In genomic region chr11:102295045-102295444, GRCh38 we compare ENCODE assay signal across 13 cellular contexts. TPM values are rescaled to one million over a fixed set of nuclear protein-coding genes. Genes with fewer than 3 reads are reported as not detected.
DNase-seq lines count a peak whose midpoint lies in the region; ATAC-seq and TF ChIP-seq lines count a peak whose summit lies in the region.
"Had no signal": no experiment of that assay in that cellular context is flagged by ENCODE, and none has a peak within 500 bp of the region (broad histone marks: within the 10 kb centered on the region; RNA-seq: fewer than 3 reads in every experiment).

No MANE protein-coding gene starts in this region.

- CTCF ChIA-PET in activated B cell treated with CpG ODN at 0.5 μM for 24 hours (lab: Charles Lee), result interaction anchor here (0.5 to 9.6 kb wide), 12 partner anchors 16 to 372 kb away, joined by 3 to 167 read pairs (median 8); partner anchors contain the start of gene BIRC3

- ATAC-seq in natural killer cell treated with Interleukin-12 subunit alpha and Interleukin-12 subunit beta and Interleukin-15 and Interleukin-18, amount 100 ng/mL, for 72 hours, result no peak
- ATAC-seq in natural killer cell (no peak), HG03175 (IDR thresholded peaks at IDR 0.05; ENCODE audit: unreplicated experiment) (peak; percentile 29), activated B cell treated with CpG ODN at 0.5 μM for 24 hours (ENCODE audit: low read depth) (no peak), HG03520 (IDR thresholded peaks at IDR 0.05; ENCODE audit: unreplicated experiment) (no peak), upper lobe of right lung (no peak)
- peak; percentile 31 for ATAC-seq in stimulated activated memory B cell treated with anti-CD40 and anti-IgM and Interleukin-4, amounts not matched to agents 10 μg/mL and 1 μg/mL and 100 μg/mL, for 72 hours

- H3K4me1 Mint-ChIP-seq in natural killer cell treated with Interleukin-12 subunit alpha and Interleukin-12 subunit beta and Interleukin-15 and Interleukin-18, amount 100 ng/mL, for 72 hours (ENCODE audit: low read depth in 2 of 2), result peaks cover 19% of the 10 kb centered on the region in 2 donors
- H3K4me1 Mint-ChIP-seq in natural killer cell (peaks cover 5% of the 10 kb centered on the region in 2 donors), activated B cell treated with CpG ODN at 0.5 μM for 24 hours (peaks cover 74% of the 10 kb centered on the region)
- H3K4me1 Mint-ChIP-seq in stimulated activated memory B cell treated with anti-CD40 and anti-IgM and Interleukin-4, amounts not matched to agents 10 μg/mL and 1 μg/mL and 100 μg/mL, for 72 hours, result peaks cover 59% of the 10 kb centered on the region

- peaks cover 0 to 5% of the 10 kb centered on the region in 2 donors for H3K27me3 Mint-ChIP-seq in natural killer cell treated with Interleukin-12 subunit alpha and Interleukin-12 subunit beta and Interleukin-15 and Interleukin-18, amount 100 ng/mL, for 72 hours
- H3K27me3 Mint-ChIP-seq in natural killer cell (ENCODE audit: low read depth in 2 of 2) (peaks cover 0 to 2% of the 10 kb centered on the region in 2 donors), activated B cell treated with CpG ODN at 0.5 μM for 24 hours (no peaks in the 10 kb centered on the region)
- no peaks in the 10 kb centered on the region for H3K27me3 Mint-ChIP-seq in stimulated activated memory B cell treated with anti-CD40 and anti-IgM and Interleukin-4, amounts not matched to agents 10 μg/mL and 1 μg/mL and 100 μg/mL, for 72 hours

- intact Hi-C loops in natural killer cell (cut with micrococcal nuclease), result loop anchor here (2.0 kb wide), 1 partner anchor 52 kb away; the partner anchor contains the start of gene BIRC2
- intact Hi-C loops in activated B cell treated with CpG ODN at 0.5 μM for 24 hours (cut with micrococcal nuclease), result no loop called here
- intact Hi-C loops in upper lobe of right lung (cut with DNase I), result no loop called here

- H3K27ac Mint-ChIP-seq in natural killer cell treated with Interleukin-12 subunit alpha and Interleukin-12 subunit beta and Interleukin-15 and Interleukin-18, amount 100 ng/mL, for 72 hours, result peak overlapping the region; percentile 15 to 51
- H3K27ac Mint-ChIP-seq in natural killer cell (peak overlapping the region in 1 of 2 donors; percentile 19), activated B cell treated with CpG ODN at 0.5 μM for 24 hours (peak overlapping the region; percentile 94)
- peak overlapping the region; percentile 92 for H3K27ac Mint-ChIP-seq in stimulated activated memory B cell treated with anti-CD40 and anti-IgM and Interleukin-4, amounts not matched to agents 10 μg/mL and 1 μg/mL and 100 μg/mL, for 72 hours

- DNase-seq in natural killer cell treated with Interleukin-12 subunit alpha and Interleukin-12 subunit beta and Interleukin-15 and Interleukin-18, amount 100 ng/mL, for 72 hours (ENCODE audit: low spot score), result no peak
- no peak for DNase-seq in natural killer cell
- no peak for DNase-seq in activated B cell treated with CpG ODN at 0.5 μM for 24 hours
- DNase-seq in upper lobe of right lung, result no peak
- no peak for DNase-seq in NCI-H1930 (lab: John Stamatoyannopoulos, UW)
- DNase-seq: AML-193, esophagus squamous epithelium, HCEC 1CT, NCI-H1092, SW 1271 had no signal

- H3K36me3 ChIP-seq in upper lobe of right lung, result no peaks in the 10 kb centered on the region
- H3K36me3 ChIP-seq: esophagus squamous epithelium had no signal

- H3K36me3 Mint-ChIP-seq in natural killer cell treated with Interleukin-12 subunit alpha and Interleukin-12 subunit beta and Interleukin-15 and Interleukin-18, amount 100 ng/mL, for 72 hours, result peaks cover 5% of the 10 kb centered on the region
- H3K36me3 Mint-ChIP-seq in natural killer cell (no peaks in the 10 kb centered on the region), activated B cell treated with CpG ODN at 0.5 μM for 24 hours (ENCODE audit: low read depth) (no peaks in the 10 kb centered on the region)
- H3K36me3 Mint-ChIP-seq in stimulated activated memory B cell treated with anti-CD40 and anti-IgM and Interleukin-4, amounts not matched to agents 10 μg/mL and 1 μg/mL and 100 μg/mL, for 72 hours, result peaks cover 11% of the 10 kb centered on the region

- peaks cover 3% of the 10 kb centered on the region for H3K4me1 ChIP-seq in upper lobe of right lung

- H3K27ac ChIP-seq in upper lobe of right lung, result no peak overlapping the region
- H3K27ac ChIP-seq: esophagus squamous epithelium had no signal

- no peaks in the 10 kb centered on the region for H3K9me3 Mint-ChIP-seq in natural killer cell treated with Interleukin-12 subunit alpha and Interleukin-12 subunit beta and Interleukin-15 and Interleukin-18, amount 100 ng/mL, for 72 hours
- H3K9me3 Mint-ChIP-seq in natural killer cell (no peaks in the 10 kb centered on the region), activated B cell treated with CpG ODN at 0.5 μM for 24 hours (no peaks in the 10 kb centered on the region)
- no peaks in the 10 kb centered on the region for H3K9me3 Mint-ChIP-seq in stimulated activated memory B cell treated with anti-CD40 and anti-IgM and Interleukin-4, amounts not matched to agents 10 μg/mL and 1 μg/mL and 100 μg/mL, for 72 hours

- POLR2A ChIA-PET in activated B cell treated with CpG ODN at 0.5 μM for 24 hours (lab: Charles Lee), result interaction anchor here (0.6 to 14.2 kb wide), 12 partner anchors 8 to 316 kb away, joined by 3 to 424 read pairs (median 4); partner anchors contain the start of genes BIRC2 and BIRC3

- no peak overlapping the region for H3K4me3 ChIP-seq in upper lobe of right lung
- H3K4me3 ChIP-seq: esophagus squamous epithelium had no signal

- peak overlapping the region; percentile 11 for H3K4me3 Mint-ChIP-seq in natural killer cell treated with Interleukin-12 subunit alpha and Interleukin-12 subunit beta and Interleukin-15 and Interleukin-18, amount 100 ng/mL, for 72 hours
- H3K4me3 Mint-ChIP-seq in natural killer cell, result no peak overlapping the region
- peak overlapping the region; percentile 67 for H3K4me3 Mint-ChIP-seq in activated B cell treated with CpG ODN at 0.5 μM for 24 hours
- H3K4me3 Mint-ChIP-seq in stimulated activated memory B cell treated with anti-CD40 and anti-IgM and Interleukin-4, amounts not matched to agents 10 μg/mL and 1 μg/mL and 100 μg/mL, for 72 hours, result peak overlapping the region; percentile 62

- TF ChIP-seq CTCF in natural killer cell (IDR thresholded peaks at IDR 0.05) (no peak), activated B cell treated with CpG ODN at 0.5 μM for 24 hours (IDR thresholded peaks at IDR 0.05) (no peak), upper lobe of right lung (IDR thresholded peaks at IDR 0.05) (no peak)

- H3K27me3 ChIP-seq in upper lobe of right lung, result no peaks in the 10 kb centered on the region
- H3K27me3 ChIP-seq: esophagus squamous epithelium had no signal

- no peaks in the 10 kb centered on the region for H3K9me3 ChIP-seq in upper lobe of right lung
- H3K9me3 ChIP-seq: esophagus squamous epithelium had no signal

RNA-seq across cellular contexts. Expression of gene BIRC3, which starts 22.2 kb away (rescaled TPM):
- total RNA-seq in natural killer cell treated with Interleukin-12 subunit alpha and Interleukin-12 subunit beta and Interleukin-15 and Interleukin-18, amount 100 ng/mL, for 72 hours, result 10 to 100 TPM; 62.3 to 75.6 TPM
- total RNA-seq in natural killer cell, result 10 to 100 TPM; 14.2 to 92.3 (median 20.1) TPM
- 236 and 270 TPM in 2 replicates for total RNA-seq in activated B cell treated with CpG ODN at 0.5 μM for 24 hours
- 23.0 TPM for total RNA-seq in upper lobe of right lung

RNA-seq across cellular contexts. Expression of gene BIRC2, which starts 52.0 kb away (rescaled TPM):
- 10 to 100 TPM; 41.4 to 47.0 TPM for total RNA-seq in natural killer cell treated with Interleukin-12 subunit alpha and Interleukin-12 subunit beta and Interleukin-15 and Interleukin-18, amount 100 ng/mL, for 72 hours
- total RNA-seq in natural killer cell, result 100 to 1,000 TPM in 2 of 3 donors, 10 to 100 TPM in 1; 92.2 to 146 (median 111) TPM
- 27.1 and 34.9 TPM in 2 replicates for total RNA-seq in activated B cell treated with CpG ODN at 0.5 μM for 24 hours
- total RNA-seq in upper lobe of right lung, result 44.1 TPM

Comparison
In these comparisons a context has a peak if more than half of its experiments do, and no peak if none do; other contexts are left out.
1. ATAC-seq: peak in HG03175 (single experiment) and stimulated activated memory B cell treated with anti-CD40 and anti-IgM and Interleukin-4, amounts not matched to agents 10 μg/mL and 1 μg/mL and 100 μg/mL, for 72 hours (single experiment); none in natural killer cell treated with Interleukin-12 subunit alpha and Interleukin-12 subunit beta and Interleukin-15 and Interleukin-18, amount 100 ng/mL, for 72 hours (0 of 2), natural killer cell (0 of 3), activated B cell treated with CpG ODN at 0.5 μM for 24 hours (single experiment), HG03520 (single experiment) and upper lobe of right lung (single experiment).